30 cellular contexts compared by ENCODE assay signal in genomic region chr5:2916076-2916682, GRCh38.
"Had no signal": no experiment of that assay in that cellular context is flagged by ENCODE, and none has a peak within 500 bp of the region (broad histone marks: within the 10 kb centered on the region; RNA-seq: fewer than 3 reads in every experiment).

No MANE protein-coding gene starts in this region.

- H3K4me3 ChIP-seq: ascending aorta, breast epithelium, cardiac muscle cell, coronary artery, dorsolateral prefrontal cortex had no signal

- H3K9me3 ChIP-seq: ascending aorta had no signal

- H3K4me3 Mint-ChIP-seq: activated CD4-positive, alpha-beta memory T cell treated with anti-CD3 and anti-CD28 coated beads, Interleukin-2, amount 10 ng/mL, durations not matched to agents 7 days and 5 days; activated CD4-positive, alpha-beta T cell treated with anti-CD3 and anti-CD28 coated beads, Interleukin-2, amount 10 ng/mL, durations not matched to agents 7 days and 5 days; activated CD8-positive, alpha-beta memory T cell treated with anti-CD3 and anti-CD28 coated beads, Interleukin-2, amount 10 ng/mL, durations not matched to agents 7 days and 5 days; activated naive CD4-positive, alpha-beta T cell treated with anti-CD3 and anti-CD28 coated beads, Interleukin-2, amount 10 ng/mL, durations not matched to agents 7 days and 5 days; activated naive CD8-positive, alpha-beta T cell treated with anti-CD3 and anti-CD28 coated beads, Interleukin-2, amount 10 ng/mL, durations not matched to agents 7 days and 5 days; activated T-helper 1 cell treated with anti-CD3 and anti-CD28 coated beads, Interleukin-12 subunit alpha, Interleukin-12 subunit beta, Interleukin-2, Interleukin-4 antibody, amounts not matched to agents 30 ng/mL and 10 ng/mL and 1 ng/mL, durations not matched to agents 14 hours and 24 hours and 36 hours; dendritic cell treated with granulocyte-macrophage colony-stimulating factor and Interleukin-4, amounts not matched to agents 40 ng/mL and 50 ng/mL, for 4 days; endodermal cell had no signal

- FAIRE-seq: frontal cortex had no signal

- H3K4me1 ChIP-seq: ascending aorta, breast epithelium had no signal

- H3K27me3 Mint-ChIP-seq: activated CD4-positive, alpha-beta memory T cell treated with anti-CD3 and anti-CD28 coated beads, Interleukin-2, amount 10 ng/mL, durations not matched to agents 7 days and 5 days; activated CD4-positive, alpha-beta T cell treated with anti-CD3 and anti-CD28 coated beads, Interleukin-2, amount 10 ng/mL, durations not matched to agents 7 days and 5 days; activated CD8-positive, alpha-beta memory T cell treated with anti-CD3 and anti-CD28 coated beads, Interleukin-2, amount 10 ng/mL, durations not matched to agents 7 days and 5 days; activated naive CD4-positive, alpha-beta T cell treated with anti-CD3 and anti-CD28 coated beads, Interleukin-2, amount 10 ng/mL, durations not matched to agents 7 days and 5 days; dendritic cell treated with granulocyte-macrophage colony-stimulating factor and Interleukin-4, amounts not matched to agents 40 ng/mL and 50 ng/mL, for 4 days had no signal

- H3K27ac Mint-ChIP-seq: activated CD4-positive, alpha-beta memory T cell treated with anti-CD3 and anti-CD28 coated beads, Interleukin-2, amount 10 ng/mL, durations not matched to agents 7 days and 5 days; activated CD4-positive, alpha-beta T cell treated with anti-CD3 and anti-CD28 coated beads, Interleukin-2, amount 10 ng/mL, durations not matched to agents 7 days and 5 days; activated CD8-positive, alpha-beta memory T cell treated with anti-CD3 and anti-CD28 coated beads, Interleukin-2, amount 10 ng/mL, durations not matched to agents 7 days and 5 days; activated naive CD4-positive, alpha-beta T cell treated with anti-CD3 and anti-CD28 coated beads, Interleukin-2, amount 10 ng/mL, durations not matched to agents 7 days and 5 days; activated naive CD4-positive, alpha-beta T cell treated with anti-CD3 and anti-CD28 coated beads, Interleukin-2, amount 50 U/mL, for 72 hours; activated naive CD8-positive, alpha-beta T cell treated with anti-CD3 and anti-CD28 coated beads, Interleukin-2, amount 10 ng/mL, durations not matched to agents 7 days and 5 days; activated T-helper 1 cell treated with anti-CD3 and anti-CD28 coated beads, Interleukin-12 subunit alpha, Interleukin-12 subunit beta, Interleukin-2, Interleukin-4 antibody, amounts not matched to agents 30 ng/mL and 10 ng/mL and 1 ng/mL, durations not matched to agents 14 hours and 24 hours and 36 hours; dendritic cell treated with granulocyte-macrophage colony-stimulating factor and Interleukin-4, amounts not matched to agents 40 ng/mL and 50 ng/mL, for 4 days; endodermal cell had no signal

- H3K36me3 Mint-ChIP-seq: activated naive CD4-positive, alpha-beta T cell treated with anti-CD3 and anti-CD28 coated beads, Interleukin-2, amount 10 ng/mL, durations not matched to agents 7 days and 5 days; activated naive CD8-positive, alpha-beta T cell treated with anti-CD3 and anti-CD28 coated beads, Interleukin-2, amount 10 ng/mL, durations not matched to agents 7 days and 5 days; brain had no signal

- DNase-seq: activated CD4-positive, alpha-beta memory T cell treated with anti-CD3 and anti-CD28 coated beads, Interleukin-2, amount 10 ng/mL, durations not matched to agents 7 days and 5 days; activated CD4-positive, alpha-beta T cell treated with anti-CD3 and anti-CD28 coated beads for 1 hour; activated CD4-positive, alpha-beta T cell treated with anti-CD3 and anti-CD28 coated beads for 4 hours; activated CD4-positive, alpha-beta T cell treated with anti-CD3 and anti-CD28 coated beads, Interleukin-2, amount 10 ng/mL, durations not matched to agents 7 days and 5 days; activated CD4-positive, alpha-beta T cell treated with anti-CD3 and anti-CD28 coated beads, Interleukin-2, amount 50 U/mL, for 4 hours; activated CD8-positive, alpha-beta memory T cell treated with anti-CD3 and anti-CD28 coated beads, Interleukin-2, amount 10 ng/mL, durations not matched to agents 7 days and 5 days; activated CD8-positive, alpha-beta memory T cell treated with anti-CD3 and anti-CD28 coated beads, Interleukin-2, amount 50 U/mL, for 4 hours; activated gamma-delta T cell; activated naive CD4-positive, alpha-beta T cell; activated naive CD4-positive, alpha-beta T cell treated with anti-CD3 and anti-CD28 coated beads, Interleukin-2, amount 10 ng/mL, durations not matched to agents 7 days and 5 days; activated naive CD8-positive, alpha-beta T cell treated with anti-CD3 and anti-CD28 coated beads, Interleukin-2, amount 10 ng/mL, durations not matched to agents 7 days and 5 days; activated T-cell treated with anti-CD3 and anti-CD28 coated beads, Interleukin-2, amount 50 U/mL, for 1 hour; activated T-cell treated with anti-CD3 and anti-CD28 coated beads, Interleukin-2, amount 50 U/mL, for 48 hours; central memory CD4-positive, alpha-beta T cell; cerebellar nuclear complex; dorsolateral prefrontal cortex; effector memory CD4-positive, alpha-beta T cell; endodermal cell; foreskin fibroblast; T-helper 2 cell had no signal

- H3K36me3 ChIP-seq: ascending aorta, breast epithelium, cardiac muscle cell had no signal

- H3K27ac ChIP-seq: ascending aorta, breast epithelium, cardiac muscle cell, coronary artery, dorsolateral prefrontal cortex had no signal

- H3K4me1 Mint-ChIP-seq: activated CD4-positive, alpha-beta memory T cell treated with anti-CD3 and anti-CD28 coated beads, Interleukin-2, amount 10 ng/mL, durations not matched to agents 7 days and 5 days; activated CD4-positive, alpha-beta T cell treated with anti-CD3 and anti-CD28 coated beads, Interleukin-2, amount 10 ng/mL, durations not matched to agents 7 days and 5 days; activated CD8-positive, alpha-beta memory T cell treated with anti-CD3 and anti-CD28 coated beads, Interleukin-2, amount 10 ng/mL, durations not matched to agents 7 days and 5 days; activated naive CD4-positive, alpha-beta T cell treated with anti-CD3 and anti-CD28 coated beads, Interleukin-2, amount 10 ng/mL, durations not matched to agents 7 days and 5 days; activated naive CD8-positive, alpha-beta T cell treated with anti-CD3 and anti-CD28 coated beads, Interleukin-2, amount 10 ng/mL, durations not matched to agents 7 days and 5 days had no signal

- H3K27me3 ChIP-seq: ascending aorta, breast epithelium, cardiac muscle cell had no signal

- ATAC-seq: activated CD8-positive, alpha-beta memory T cell treated with anti-CD3 and anti-CD28 coated beads, Interleukin-2, amount 10 ng/mL, durations not matched to agents 7 days and 5 days; activated naive CD4-positive, alpha-beta T cell treated with anti-CD3 and anti-CD28 coated beads, Interleukin-2, amount 50 U/mL, for 72 hours; esophagus mucosa had no signal
